Comparison of ENCODE assay signal across 8 cellular contexts in the genomic region with DNA sequence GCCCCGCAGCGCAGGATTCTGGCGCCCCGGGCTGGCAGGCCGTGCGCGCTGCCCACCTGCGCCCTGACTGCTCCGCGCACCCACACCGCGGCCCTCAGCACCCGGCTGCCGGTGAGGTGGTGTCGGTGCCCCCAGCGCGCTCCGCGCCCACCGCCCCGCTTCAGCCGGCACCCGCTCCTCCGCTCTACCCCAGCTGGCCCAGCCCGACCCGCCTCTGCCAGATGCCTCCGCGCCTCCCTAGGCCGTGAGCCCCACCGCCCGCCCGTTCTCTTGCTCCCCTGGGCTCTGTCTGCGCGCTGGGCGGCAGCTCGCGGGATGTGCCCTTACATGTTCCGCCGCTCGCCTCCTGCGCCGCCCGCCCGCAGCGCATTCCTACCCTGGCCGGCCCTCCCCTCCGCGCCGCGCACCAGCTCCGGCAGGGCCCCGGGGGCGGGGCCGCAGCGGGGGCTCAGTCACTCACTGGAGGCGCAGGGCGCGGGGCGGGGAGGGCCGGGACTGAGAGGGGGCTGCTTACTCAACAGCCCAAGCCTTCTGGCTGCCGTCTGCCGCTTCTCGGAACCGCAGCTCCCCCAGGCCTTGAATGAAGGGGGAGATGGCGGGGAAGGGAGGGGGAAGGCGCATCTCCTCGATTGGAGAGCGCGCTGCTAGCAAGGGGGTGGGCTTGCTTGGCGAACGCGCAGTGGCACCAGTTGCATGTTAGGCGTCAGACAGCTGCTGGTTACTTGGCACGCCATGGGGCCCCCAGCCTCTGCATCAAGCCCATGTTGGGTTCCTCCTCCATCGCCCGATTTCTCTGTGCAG. TPM values are rescaled to one million over a fixed set of nuclear protein-coding genes. Genes with fewer than 3 reads are reported as not detected.
DNase-seq lines count a peak whose midpoint lies in the region; ATAC-seq and TF ChIP-seq lines count a peak whose summit lies in the region.

A gene (minus strand): TSS at position 345 of the 801 bp plus-strand sequence. CDS start 402 bp downstream, outside the sequence.

- H4K91ac ChIP-seq in neuronal stem cell (ENCODE audit: low read depth, low read length, poor library complexity): no peak within 1 kb of the TSS

- no peak for TF ChIP-seq CTCF in vagina (IDR thresholded peaks at IDR 0.05)

- peak within 1 kb of the TSS; percentile 90 for H3K14ac ChIP-seq in neuronal stem cell (ENCODE audit: low read length)

- H2AFZ ChIP-seq in neuronal stem cell (ENCODE audit: low read length): peak within 1 kb of the TSS; percentile 95

- ATAC-seq in GM19372 (IDR thresholded peaks at IDR 0.05; ENCODE audit: low read depth, unreplicated experiment) (peak; percentile 76), HG03457 (IDR thresholded peaks at IDR 0.05; ENCODE audit: unreplicated experiment) (peak; percentile 78)

- H3K9ac ChIP-seq in neuronal stem cell (ENCODE audit: low read depth, low read length, poor library complexity): peak within 1 kb of the TSS; percentile 97

- H3K27me3 Mint-ChIP-seq in CD4-positive, alpha-beta memory T cell: peaks cover 27 to 33% of the 10 kb centered on the region in 2 donors
- peaks cover 62% of the 10 kb centered on the region for H3K27me3 Mint-ChIP-seq in activated naive CD8-positive, alpha-beta T cell treated with anti-CD3 and anti-CD28 coated beads for 36 hours

- peak within 1 kb of the TSS; percentile 46 to 83 (median 64) for H3K4me3 Mint-ChIP-seq in CD4-positive, alpha-beta memory T cell
- H3K4me3 Mint-ChIP-seq in activated naive CD8-positive, alpha-beta T cell treated with anti-CD3 and anti-CD28 coated beads for 36 hours: peak within 1 kb of the TSS; percentile 71

- H3K27ac ChIP-seq in CD4-positive, alpha-beta memory T cell (ENCODE audit: low read depth, low read length): no peak within 1 kb of the TSS
- H3K27ac ChIP-seq in neuronal stem cell (replicated peaks; ENCODE audit: low read length) (no peak within 1 kb of the TSS), vagina (peak within 1 kb of the TSS; percentile 96)

- peak within 1 kb of the TSS; percentile 84 for H2BK12ac ChIP-seq in neuronal stem cell (ENCODE audit: low read length)

- peaks cover 7% of the 10 kb centered on the region for H3K4me1 ChIP-seq in CD4-positive, alpha-beta memory T cell (ENCODE audit: insufficient read depth, low read length)
- H3K4me1 ChIP-seq in neuronal stem cell (ENCODE audit: control insufficient read depth in 2 of 2, insufficient read depth in 1 of 2, low read depth in 1 of 2, low read length in 2 of 2) (peaks cover 10 to 16% of the 10 kb centered on the region in 2 donors), vagina (peaks cover 53% of the 10 kb centered on the region)

- H4K8ac ChIP-seq in neuronal stem cell (ENCODE audit: low read depth, low read length): no peak within 1 kb of the TSS

- no peaks in the 10 kb centered on the region for H3K9me3 ChIP-seq in CD4-positive, alpha-beta memory T cell (ENCODE audit: control insufficient read depth in 1 of 2, low read length in 2 of 2)
- H3K9me3 ChIP-seq in neuronal stem cell (replicated peaks in 1 of 2; ENCODE audit: control insufficient read depth in 2 of 2, insufficient read depth in 1 of 2, low read depth in 1 of 2, low read length in 2 of 2) (no peaks in the 10 kb centered on the region), vagina (no peaks in the 10 kb centered on the region)

- H3K9me3 Mint-ChIP-seq in CD4-positive, alpha-beta memory T cell: no peaks in the 10 kb centered on the region
- no peaks in the 10 kb centered on the region for H3K9me3 Mint-ChIP-seq in activated naive CD8-positive, alpha-beta T cell treated with anti-CD3 and anti-CD28 coated beads for 36 hours

- H3K27ac Mint-ChIP-seq in CD4-positive, alpha-beta memory T cell: peak within 1 kb of the TSS in 3 of 7 donors; percentile 43 to 66 (median 43)
- H3K27ac Mint-ChIP-seq in activated naive CD8-positive, alpha-beta T cell treated with anti-CD3 and anti-CD28 coated beads for 36 hours: no peak within 1 kb of the TSS

- peak within 1 kb of the TSS; percentile 97 for H3K23ac ChIP-seq in neuronal stem cell (ENCODE audit: low read depth, low read length, poor library complexity)

- peak within 1 kb of the TSS; percentile 52 for H2BK15ac ChIP-seq in neuronal stem cell (ENCODE audit: low read length)

- peak within 1 kb of the TSS; percentile 44 for H2BK120ac ChIP-seq in neuronal stem cell (ENCODE audit: low read depth, low read length)

- no CpG with 5 or more reads among the region's 76 CpGs for WGBS in neuronal stem cell (ENCODE audit: extremely low coverage in 2 of 2, insufficient read length in 2 of 2, insufficient replicate concordance in 1 of 2), 2 donors

- H2BK5ac ChIP-seq in neuronal stem cell (ENCODE audit: low read length): peak within 1 kb of the TSS; percentile 40

- intact Hi-C loops in CD4-positive, alpha-beta memory T cell (cut with micrococcal nuclease): loop anchor here (2.0 kb wide), 1 partner anchor 20 kb away; no protein-coding TSS in a partner anchor
- intact Hi-C loops in vagina (cut with DNase I): no loop called here

- no peaks in the 10 kb centered on the region for H3K79me1 ChIP-seq in neuronal stem cell (ENCODE audit: low read depth, low read length)

- POLR2A ChIA-PET in CD4-positive, alpha-beta memory T cell (lab: Charles Lee; ENCODE audit: partially characterized antibody): interaction anchor here (1.0 to 1.1 kb wide), 2 partner anchors 21 to 37 kb away, joined by 3 read pairs; no protein-coding TSS in a partner anchor

- H3K4me1 Mint-ChIP-seq in CD4-positive, alpha-beta memory T cell: peaks cover 5 to 19% (median 10%) of the 10 kb centered on the region in 4 donors
- peaks cover 4% of the 10 kb centered on the region for H3K4me1 Mint-ChIP-seq in activated naive CD8-positive, alpha-beta T cell treated with anti-CD3 and anti-CD28 coated beads for 36 hours

- no peaks in the 10 kb centered on the region for H3K36me3 ChIP-seq in CD4-positive, alpha-beta memory T cell (ENCODE audit: insufficient read depth, low read length)
- H3K36me3 ChIP-seq in neuronal stem cell (replicated peaks in 1 of 2; ENCODE audit: control insufficient read depth in 2 of 2, insufficient read depth in 2 of 2, low read length in 2 of 2): peaks cover 11 to 30% of the 10 kb centered on the region in 2 donors
- H3K36me3 ChIP-seq in vagina: peaks cover 0 to 16% of the 10 kb centered on the region in 2 donors

- H3K4me2 ChIP-seq in neuronal stem cell (ENCODE audit: insufficient read depth, low read length, poor library complexity, severe bottlenecking): peak within 1 kb of the TSS; percentile 92

- peak within 1 kb of the TSS; percentile 100 for H3K18ac ChIP-seq in neuronal stem cell (ENCODE audit: low read length)

- DNase-seq in CD4-positive, alpha-beta memory T cell: peak in 2 of 5 donors; percentile 4 to 58
- DNase-seq in NOMO-1 treated with DMSO at 0.1 percent for 48 hours (lab: John Stamatoyannopoulos, UW; ENCODE audit: unreplicated experiment): peak; percentile 63
- DNase-seq in activated naive CD8-positive, alpha-beta T cell treated with anti-CD3 and anti-CD28 coated beads for 36 hours: peak; percentile 62
- DNase-seq in glomerular visceral epithelial cell (ENCODE audit: extremely low spot score): peak; percentile 90
- DNase-seq in neuronal stem cell (ENCODE audit: low spot score): peak; percentile 80
- no peak for DNase-seq in vagina (ENCODE audit: extremely low spot score in 2 of 2)

- no peaks in the 10 kb centered on the region for H3K27me3 ChIP-seq in CD4-positive, alpha-beta memory T cell (ENCODE audit: insufficient read depth, low read length)
- H3K27me3 ChIP-seq in neuronal stem cell (ENCODE audit: control insufficient read depth in 3 of 3, insufficient read depth in 3 of 3, low read depth in 1 of 3, low read length in 3 of 3) (peaks cover 0 to 28% (median 20%) of the 10 kb centered on the region in 3 experiments), vagina (no peaks in the 10 kb centered on the region)

- peak within 1 kb of the TSS in 1 of 2 donors; percentile 41 for H3K4me3 ChIP-seq in CD4-positive, alpha-beta memory T cell (ENCODE audit: low read length in 2 of 2)
- H3K4me3 ChIP-seq in neuronal stem cell (ENCODE audit: low read length in 2 of 2) (peak within 1 kb of the TSS; percentile 84 to 92), vagina (peak within 1 kb of the TSS; percentile 71 to 75)

- no peak within 1 kb of the TSS for H3K4ac ChIP-seq in neuronal stem cell (ENCODE audit: low read length)

- no peaks in the 10 kb centered on the region for H3K36me3 Mint-ChIP-seq in CD4-positive, alpha-beta memory T cell
- H3K36me3 Mint-ChIP-seq in activated naive CD8-positive, alpha-beta T cell treated with anti-CD3 and anti-CD28 coated beads for 36 hours: no peaks in the 10 kb centered on the region

- peak within 1 kb of the TSS; percentile 82 for H2AK5ac ChIP-seq in neuronal stem cell (ENCODE audit: low read depth, low read length)

- peak in 1 of 2 donors; percentile 92 for TF ChIP-seq POLR2A in vagina (IDR thresholded peaks at IDR 0.05)

- CTCF ChIA-PET in CD4-positive, alpha-beta memory T cell (lab: Charles Lee; ENCODE audit: partially characterized antibody): interaction anchor here (1.0 to 1.5 kb wide), 3 partner anchors 13 to 43 kb away, joined by 3 to 7 read pairs (median 4); no protein-coding TSS in a partner anchor

RNA-seq across cellular contexts. Expression of the gene that starts here (rescaled TPM):
- total RNA-seq in CD4-positive, alpha-beta memory T cell: 1 to 10 TPM; 7.0 to 7.8 TPM
- polyA plus RNA-seq in CD4-positive, alpha-beta memory T cell: 1 to 10 TPM in 1 of 2 donors, under 1 TPM in 1; 0.30 to 1.1 TPM
- total RNA-seq in activated naive CD8-positive, alpha-beta T cell treated with anti-CD3 and anti-CD28 coated beads for 36 hours: 1 to 10 TPM; 4.2 to 4.7 TPM
- 12.4 TPM for polyA plus RNA-seq in neuronal stem cell (2013, experiment 1 of 2)
- polyA plus RNA-seq in neuronal stem cell (2013, experiment 2 of 2): 12.3 TPM
- 80.5 TPM for total RNA-seq in vagina

Comparison
In these comparisons a context has a peak if more than half of its experiments do, and no peak if none do; other contexts are left out.
1. DNase-seq: peak in NOMO-1 treated with DMSO at 0.1 percent for 48 hours (single experiment), activated naive CD8-positive, alpha-beta T cell treated with anti-CD3 and anti-CD28 coated beads for 36 hours (single experiment), glomerular visceral epithelial cell (single experiment) and neuronal stem cell (single experiment); none in vagina (0 of 2).